ENCODE assay signal across 9 cellular contexts in genomic region chr1:150568567-150568966, GRCh38. TPM values are rescaled to one million over a fixed set of nuclear protein-coding genes. Genes with fewer than 3 reads are reported as not detected.
DNase-seq lines count a peak whose midpoint lies in the region; ATAC-seq and TF ChIP-seq lines count a peak whose summit lies in the region.
"Had no signal": no experiment of that assay in that cellular context is flagged by ENCODE, and none has a peak within 500 bp of the region (broad histone marks: within the 10 kb centered on the region; RNA-seq: fewer than 3 reads in every experiment).

No MANE protein-coding gene starts in this region.

- H3K4me1 ChIP-seq in lung (ENCODE audit: control insufficient read depth in 2 of 2, insufficient read depth in 2 of 2, low read length in 2 of 2): peaks cover 31 to 55% of the 10 kb centered on the region in 2 donors

- peak overlapping the region; percentile 79 for H3K4me3 Mint-ChIP-seq in activated T-cell treated with anti-CD3 and anti-CD28 coated beads, Interleukin-2, amount 50 U/mL, for 4 hours
- H3K4me3 Mint-ChIP-seq in type B pancreatic cell: peak overlapping the region; percentile 73

- DNase-seq in activated T-cell treated with anti-CD3 and anti-CD28 coated beads, Interleukin-2, amount 50 U/mL, for 4 hours: no peak
- DNase-seq in activated T-cell treated with anti-CD3 and anti-CD28 coated beads, Interleukin-2, amount 50 U/mL, for 1 hour: no peak
- DNase-seq in lung (ENCODE audit: low spot score) (no peak), type B pancreatic cell (ENCODE audit: extremely low spot score, unreplicated experiment) (no peak)

- peaks cover 25% of the 10 kb centered on the region for H3K36me3 Mint-ChIP-seq in activated T-cell treated with anti-CD3 and anti-CD28 coated beads, Interleukin-2, amount 50 U/mL, for 4 hours (ENCODE audit: insufficient read depth)
- peaks cover 14% of the 10 kb centered on the region for H3K36me3 Mint-ChIP-seq in type B pancreatic cell

- H3K27me3 ChIP-seq in lung (ENCODE audit: control insufficient read depth, insufficient read depth): no peaks in the 10 kb centered on the region

- TF ChIP-seq CTCF in lung (IDR thresholded peaks at IDR 0.05; ENCODE audit: control extremely low read depth, extremely low read depth) (no peak), type B pancreatic cell (conservative IDR thresholded peaks at IDR 0.05) (no peak)

- H3K4me3 ChIP-seq in lung: no peak overlapping the region

- no peak for ATAC-seq in activated T-cell treated with anti-CD3 and anti-CD28 coated beads, Interleukin-2, amount 50 U/mL, for 4 hours
- no peak for ATAC-seq in lung (ENCODE audit: insufficient read depth, low FRiP score)
- no peak for ATAC-seq in GM18519 (IDR thresholded peaks at IDR 0.05; ENCODE audit: low FRiP score, unreplicated experiment)
- ATAC-seq in activated CD4-positive, CD25-positive, alpha-beta regulatory T cell treated with anti-CD3 and anti-CD28 coated beads, Interleukin-2, amount 50 U/mL, for 24 hours: no peak
- no peak for ATAC-seq in HG02970 (IDR thresholded peaks at IDR 0.05; ENCODE audit: low FRiP score, unreplicated experiment)

- H3K27me3 Mint-ChIP-seq in activated T-cell treated with anti-CD3 and anti-CD28 coated beads, Interleukin-2, amount 50 U/mL, for 4 hours (ENCODE audit: low read depth): no peaks in the 10 kb centered on the region
- H3K27me3 Mint-ChIP-seq in type B pancreatic cell: no peaks in the 10 kb centered on the region

- peak overlapping the region; percentile 46 for H3K27ac ChIP-seq in angular gyrus (ENCODE audit: low read depth, low read length)
- peak overlapping the region; percentile 81 to 98 for H3K27ac ChIP-seq in lung (ENCODE audit: low read depth in 1 of 2, low read length in 1 of 2)

- no peaks in the 10 kb centered on the region for H3K9me3 Mint-ChIP-seq in activated T-cell treated with anti-CD3 and anti-CD28 coated beads, Interleukin-2, amount 50 U/mL, for 4 hours
- no peaks in the 10 kb centered on the region for H3K9me3 Mint-ChIP-seq in type B pancreatic cell

- H3K4me1 Mint-ChIP-seq in activated T-cell treated with anti-CD3 and anti-CD28 coated beads, Interleukin-2, amount 50 U/mL, for 4 hours (ENCODE audit: low read depth): peaks cover 91% of the 10 kb centered on the region
- peaks cover 47% of the 10 kb centered on the region for H3K4me1 Mint-ChIP-seq in type B pancreatic cell (ENCODE audit: unreplicated experiment)

- peaks cover 5 to 15% of the 10 kb centered on the region in 2 donors for H3K36me3 ChIP-seq in lung (ENCODE audit: control insufficient read depth in 2 of 2, insufficient read depth in 2 of 2, low read length in 2 of 2)

- H3K9me3 ChIP-seq in lung (ENCODE audit: control insufficient read depth in 2 of 2, insufficient read depth in 1 of 2, low read length in 1 of 2): no peaks in the 10 kb centered on the region

- peak overlapping the region; percentile 93 for H3K27ac Mint-ChIP-seq in type B pancreatic cell

RNA-seq across cellular contexts. Expression of gene MCL1, which starts 10.8 kb away (rescaled TPM):
- total RNA-seq in activated T-cell treated with anti-CD3 and anti-CD28 coated beads, Interleukin-2, amount 50 U/mL, for 4 hours: 100 to 1,000 TPM; 228 to 237 (median 236) TPM
- total RNA-seq in lung (100 to 1,000 TPM; 293 to 336 TPM), type B pancreatic cell (ENCODE audit: low replicate concordance) (187 and 280 TPM in 2 replicates)
- polyA plus RNA-seq in lung: 100 to 1,000 TPM; 109 to 307 TPM

RNA-seq across cellular contexts. Expression of gene ADAMTSL4, which starts 19.4 kb away (rescaled TPM):
- total RNA-seq in activated T-cell treated with anti-CD3 and anti-CD28 coated beads, Interleukin-2, amount 50 U/mL, for 4 hours: under 1 TPM; 0.19 to 0.34 (median 0.33) TPM
- total RNA-seq in lung: 100 to 1,000 TPM in 1 of 2 donors, 10 to 100 TPM in 1; 23.2 to 104 TPM
- 10 to 100 TPM; 36.4 to 59.5 TPM for polyA plus RNA-seq in lung
- total RNA-seq in type B pancreatic cell (ENCODE audit: low replicate concordance): 12.5 and 24.6 TPM in 2 replicates

RNA-seq across cellular contexts. Expression of gene FALEC, which starts 53.0 kb away (rescaled TPM):
- under 1 TPM in 1 of 3 donors, not detected in 2; 0.40 TPM for total RNA-seq in activated T-cell treated with anti-CD3 and anti-CD28 coated beads, Interleukin-2, amount 50 U/mL, for 4 hours
- not detected for total RNA-seq in lung
- polyA plus RNA-seq in lung: under 1 TPM in 1 of 2 donors, not detected in 1; 0.09 TPM
- total RNA-seq in type B pancreatic cell (ENCODE audit: low replicate concordance): 0.55 and 0.80 TPM in 2 replicates
- total RNA-seq: glomerular endothelial cell had no signal

Comparison
In these comparisons a context has a peak if more than half of its experiments do, and no peak if none do; other contexts are left out.
1. RNA of gene ADAMTSL4, which starts 19.4 kb away (total RNA-seq): 23.2 to 104 TPM in lung and 12.5 to 24.6 TPM in type B pancreatic cell; 0.19 to 0.34 TPM in activated T-cell treated with anti-CD3 and anti-CD28 coated beads, Interleukin-2, amount 50 U/mL, for 4 hours; every median in the first group is over 10 times any median in the second.